Comparison of ENCODE assay signal across 8 cellular contexts in genomic region chr19:3500429-3501101, GRCh38. TPM values are rescaled to one million over a fixed set of nuclear protein-coding genes. Genes with fewer than 3 reads are reported as not detected.
DNase-seq lines count a peak whose midpoint lies in the region; ATAC-seq, FAIRE-seq and TF ChIP-seq lines count a peak whose summit lies in the region.

Gene DOHH, minus strand, starts transcription at chr19:3500674. Its CDS starts 3,860 bp downstream, at chr19:3496814.

- no peaks in the 10 kb centered on the region for H3K36me3 ChIP-seq in ACC112 (ENCODE audit: insufficient read depth, low read length)
- peaks cover 10% of the 10 kb centered on the region for H3K36me3 ChIP-seq in WERI-Rb-1
- H3K36me3 ChIP-seq in mammary epithelial cell (ENCODE audit: insufficient read depth, low read length) = no peaks in the 10 kb centered on the region
- H3K36me3 ChIP-seq in small intestine (ENCODE audit: control insufficient read depth in 2 of 2, insufficient read depth in 2 of 2, low read length in 2 of 2) = no peaks in the 10 kb centered on the region

- BruUV-seq in mammary epithelial cell (replicated peaks; lab: Mats Ljungman, UMichigan) = no TSS peak

- peak within 1 kb of the TSS; percentile 95 for H3K4me3 ChIP-seq in ACC112 (ENCODE audit: low read depth, low read length)
- H3K4me3 ChIP-seq in WERI-Rb-1 (ENCODE audit: low read depth, low read length) = peak within 1 kb of the TSS; percentile 73
- peak within 1 kb of the TSS; percentile 76 to 100 (median 97) for H3K4me3 ChIP-seq in mammary epithelial cell (replicated peaks in 1 of 3; ENCODE audit: insufficient read depth in 1 of 3, low read depth in 2 of 3, low read length in 3 of 3)
- H3K4me3 ChIP-seq in small intestine (ENCODE audit: low read depth in 1 of 2, low read length in 2 of 2) = peak within 1 kb of the TSS; percentile 63 to 66

- in situ Hi-C loops in mammary epithelial cell (cut with MboI; ENCODE audit: low sequenced_read_pairs in 2 of 2) = no loop called here

- H3K27me3 ChIP-seq in ACC112 (ENCODE audit: insufficient read depth, low read length) (no peaks in the 10 kb centered on the region), WERI-Rb-1 (ENCODE audit: insufficient read depth, low read depth, severe bottlenecking) (no peaks in the 10 kb centered on the region), mammary epithelial cell (ENCODE audit: insufficient read depth, low read length) (no peaks in the 10 kb centered on the region), small intestine (ENCODE audit: control insufficient read depth in 2 of 2, insufficient read depth in 2 of 2, low read length in 2 of 2) (no peaks in the 10 kb centered on the region)

- intact Hi-C loops in mammary epithelial cell (cut with micrococcal nuclease) = no loop called here

- H3K79me2 ChIP-seq in ACC112 (ENCODE audit: control insufficient read depth, insufficient read depth, low read length, unreplicated experiment) = peaks cover 24% of the 10 kb centered on the region
- peaks cover 38% of the 10 kb centered on the region for H3K79me2 ChIP-seq in mammary epithelial cell (ENCODE audit: insufficient read depth, low read length)

- DNase-seq in NCI-H2227 (lab: John Stamatoyannopoulos, UW; ENCODE audit: unreplicated experiment) = peak; percentile 95
- DNase-seq in WERI-Rb-1 = peak; percentile 97
- peak; percentile 93 for DNase-seq in mammary epithelial cell
- DNase-seq in iPS-NIHi11 (ENCODE audit: low spot score) = peak; percentile 95
- DNase-seq in small intestine = peak; percentile 98

- H3K9ac ChIP-seq in mammary epithelial cell (ENCODE audit: insufficient read depth, low read length) = peak within 1 kb of the TSS; percentile 95

- H2AFZ ChIP-seq in ACC112 (ENCODE audit: low read length, unreplicated experiment) = peak within 1 kb of the TSS; percentile 83
- peak within 1 kb of the TSS; percentile 94 for H2AFZ ChIP-seq in mammary epithelial cell (ENCODE audit: low read depth, low read length)

- 2% methylated on average over 50 of the region's 52 CpGs for WGBS in mammary epithelial cell (ENCODE audit: low coverage, missing lambda C conversion rate)
- 0% methylated on average over 41 to 52 of the region's 52 CpGs for WGBS in small intestine, 3 donors

- TF ChIP-seq CTCF in WERI-Rb-1 (IDR thresholded peaks at IDR 0.05; ENCODE audit: low read depth, low read length) = no peak
- TF ChIP-seq CTCF in mammary epithelial cell (conservative IDR thresholded peaks at IDR 0.05 in 1 of 2, IDR thresholded peaks at IDR 0.05 in 1 of 2; ENCODE audit: extremely low read depth in 1 of 2, insufficient read depth in 1 of 2, low read depth in 1 of 2, low read length in 2 of 2) = no peak

- H3K27ac ChIP-seq in ACC112 (ENCODE audit: low read depth, low read length) (peak within 1 kb of the TSS; percentile 90), WERI-Rb-1 (peak within 1 kb of the TSS; percentile 100), mammary epithelial cell (ENCODE audit: insufficient read depth, low read depth, low read length) (peak within 1 kb of the TSS; percentile 92), small intestine (ENCODE audit: low read depth in 1 of 2, low read length in 1 of 2) (peak within 1 kb of the TSS; percentile 67 to 96)

- ATAC-seq in GM18870 (IDR thresholded peaks at IDR 0.05; ENCODE audit: unreplicated experiment) = peak; percentile 60
- ATAC-seq in HG03135 (IDR thresholded peaks at IDR 0.05; ENCODE audit: unreplicated experiment) = peak; percentile 81

- no peaks in the 10 kb centered on the region for H3K4me1 ChIP-seq in ACC112 (ENCODE audit: control insufficient read depth, insufficient read depth, low read length, unreplicated experiment)
- H3K4me1 ChIP-seq in mammary epithelial cell (ENCODE audit: insufficient read depth, low read length) = peaks cover 11% of the 10 kb centered on the region
- H3K4me1 ChIP-seq in small intestine (ENCODE audit: control insufficient read depth in 2 of 2, insufficient read depth in 1 of 2, low read depth in 1 of 2, low read length in 1 of 2) = no peaks in the 10 kb centered on the region

- H3K9me3 ChIP-seq in WERI-Rb-1 (ENCODE audit: severe bottlenecking) (no peaks in the 10 kb centered on the region), mammary epithelial cell (replicated peaks; ENCODE audit: insufficient read depth, low read length) (no peaks in the 10 kb centered on the region), small intestine (ENCODE audit: control insufficient read depth, low read depth) (no peaks in the 10 kb centered on the region)

- CTCF ChIA-PET in mammary epithelial cell (lab: Charles Lee; ENCODE audit: low non-redundant PET) = no interaction called here

- H4K20me1 ChIP-seq in mammary epithelial cell (ENCODE audit: insufficient read depth, low read length) = no peaks in the 10 kb centered on the region

- peak within 1 kb of the TSS; percentile 86 for H3K4me2 ChIP-seq in mammary epithelial cell (ENCODE audit: insufficient read depth, low read depth, low read length)

- dilution Hi-C loops in mammary epithelial cell (cut with HindIII; ENCODE audit: low sequenced_read_pairs) = no loop called here

- FAIRE-seq in small intestine (lab: Jason Lieb, UNC) = no peak

RNA-seq across cellular contexts. Expression of gene DOHH, which starts in this region (rescaled TPM):
- 10 to 100 TPM; 11.7 to 14.7 TPM for total RNA-seq in mammary epithelial cell
- polyA plus RNA-seq in mammary epithelial cell (11.0 TPM), small intestine (10 to 100 TPM in 1 of 3 donors, 1 to 10 TPM in 2; 5.4 to 18.4 (median 6.2) TPM)
- 3.4 TPM for polyA minus RNA-seq in mammary epithelial cell

Comparison
In these comparisons a context has a peak if more than half of its experiments do, and no peak if none do; other contexts are left out.
1. Peak in every context shown above with its lines: DNase-seq, ATAC-seq, H3K4me3 ChIP-seq and H3K27ac ChIP-seq.